In the genomic region with DNA sequence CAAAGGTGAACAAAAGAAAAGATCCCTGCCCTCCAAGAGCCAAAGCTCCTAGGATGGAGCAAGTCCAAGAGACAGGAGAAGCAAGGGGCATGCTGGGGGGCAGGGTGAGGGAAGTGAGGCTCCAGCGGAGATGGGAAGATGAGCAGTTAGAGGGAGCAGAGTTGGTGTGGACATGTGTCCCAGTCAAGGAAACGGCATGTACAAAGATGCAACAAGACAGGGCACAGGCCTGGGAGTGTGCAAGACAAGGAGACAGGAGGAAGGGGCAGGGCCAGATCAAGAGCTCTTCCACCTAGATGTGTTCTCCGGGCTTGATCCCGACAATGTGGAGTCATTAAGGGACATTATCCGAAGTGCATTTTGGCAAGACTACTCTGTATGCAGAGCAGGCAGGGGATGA, we compare ENCODE assay signal across 21 cellular contexts.
DNase-seq lines count a peak whose midpoint lies in the region; ATAC-seq, FAIRE-seq and TF ChIP-seq lines count a peak whose summit lies in the region.
"Had no signal": no experiment of that assay in that cellular context is flagged by ENCODE, and none has a peak within 500 bp of the region (broad histone marks: within the 10 kb centered on the region; RNA-seq: fewer than 3 reads in every experiment).

No MANE protein-coding gene starts in this region.

- intact Hi-C loops in CD4-positive, alpha-beta T cell (cut with DNase I, micrococcal nuclease): no loop called here

- no peak overlapping the region for H2BK12ac ChIP-seq in H9 (ENCODE audit: insufficient read length, low read depth, low read length)
- H2BK12ac ChIP-seq in H1 (ENCODE audit: low read depth, low read length): 0 out of 2 replicates have a peak overlapping the region, but pooled peaks have one; percentile 41

- no peak overlapping the region for H2AFZ ChIP-seq in H9 (ENCODE audit: low read length)
- H2AFZ ChIP-seq in H1 (ENCODE audit: low read length): no peak overlapping the region
- H2AFZ ChIP-seq: PC-9 had no signal

- no peaks in the 10 kb centered on the region for H3K27me3 ChIP-seq in CD4-positive, alpha-beta T cell (ENCODE audit: control insufficient read depth, insufficient read depth, low read length)
- H3K27me3 ChIP-seq in H9 (ENCODE audit: insufficient read depth, low read length) (no peaks in the 10 kb centered on the region), H1 (replicated peaks in 1 of 4; ENCODE audit: control insufficient read depth in 3 of 4, extremely low read depth in 1 of 4, insufficient read depth in 3 of 4, low read length in 3 of 4) (no peaks in the 10 kb centered on the region)
- H3K27me3 ChIP-seq: neutrophil, SJSA1 had no signal

- H3K23ac ChIP-seq in H9 (ENCODE audit: insufficient read length, low read depth, low read length) (no peak overlapping the region), H1 (ENCODE audit: insufficient read length) (no peak overlapping the region)

- no peak for TF ChIP-seq CTCF in CD4-positive, alpha-beta T cell (IDR thresholded peaks at IDR 0.05)
- TF ChIP-seq CTCF in H9 (conservative IDR thresholded peaks at IDR 0.05): no peak
- no peak for TF ChIP-seq CTCF in H1 (IDR thresholded peaks at IDR 0.05; ENCODE audit: control extremely low read depth in 1 of 3, insufficient read depth in 1 of 3, low read depth in 1 of 3, low read length in 3 of 3)
- no peak for TF ChIP-seq CTCF in progenitor cell of endocrine pancreas (IDR thresholded peaks at IDR 0.05; ENCODE audit: unreplicated experiment)

- H3K27ac ChIP-seq in CD4-positive, alpha-beta T cell (ENCODE audit: low read depth, low read length): no peak overlapping the region
- H3K27ac ChIP-seq in H9 (ENCODE audit: insufficient read length, low read depth, low read length) (no peak overlapping the region), H1 (ENCODE audit: low read depth, low read length) (no peak overlapping the region; the same call in 1 of the 2 replicates)
- H3K27ac ChIP-seq: neutrophil, PC-9, SJSA1 had no signal

- H3K18ac ChIP-seq in H9 (ENCODE audit: insufficient read length, low read depth, low read length) (no peak overlapping the region), H1 (ENCODE audit: extremely low read depth, low read length) (no peak overlapping the region)

- WGBS in H9 (ENCODE audit: extremely low coverage, insufficient read length, low lambda C conversion rate): no CpG with 5 or more reads among the region's 5 CpGs
- 90% methylated on average over 5 of the region's 5 CpGs; no CpG with 5 or more reads in 1 of the 2 experiments for WGBS in H1 (ENCODE audit: extremely low coverage in 1 of 2, insufficient coverage in 1 of 2, insufficient read length in 1 of 2, insufficient replicate concordance in 2 of 2, low coverage in 1 of 2, low lambda C conversion rate in 2 of 2, missing lambda C conversion rate in 1 of 2), 2 experiments

- no peaks in the 10 kb centered on the region for H3K23me2 ChIP-seq in H9 (ENCODE audit: insufficient read length, low read depth, low read length, poor library complexity, severe bottlenecking)
- no peaks in the 10 kb centered on the region for H3K23me2 ChIP-seq in H1 (ENCODE audit: low read depth, low read length)

- peaks cover 2% of the 10 kb centered on the region; the same call in 1 of the 2 replicates for H3K79me2 ChIP-seq in H9 (ENCODE audit: insufficient read depth, low read length)
- H3K79me2 ChIP-seq in H1 (ENCODE audit: control insufficient read depth in 1 of 2, insufficient read depth in 2 of 2, low read length in 2 of 2): peaks cover 0 to 86% of the 10 kb centered on the region in 2 experiments; a peak in 3 of 4 replicates

- H3K14ac ChIP-seq in H9 (ENCODE audit: insufficient read depth, low read length) (no peak overlapping the region; the same call in 1 of the 2 replicates), H1 (ENCODE audit: insufficient read length) (no peak overlapping the region)

- TF ChIP-seq RAD21 in H1 (IDR thresholded peaks at IDR 0.05 in 1 of 2, conservative IDR thresholded peaks at IDR 0.05 in 1 of 2; ENCODE audit: low read depth in 2 of 2, low read length in 2 of 2): no peak

- no peaks in the 10 kb centered on the region for H3K9me3 ChIP-seq in CD4-positive, alpha-beta T cell (ENCODE audit: control insufficient read depth, low read length)
- H3K9me3 ChIP-seq in H9 (ENCODE audit: control insufficient read depth, low read depth, low read length) (no peaks in the 10 kb centered on the region), H1 (ENCODE audit: insufficient read depth in 2 of 2, low read depth in 1 of 2, low read length in 1 of 2) (no peaks in the 10 kb centered on the region)
- H3K9me3 ChIP-seq: neutrophil, SJSA1 had no signal

- H3K4ac ChIP-seq in H9 (ENCODE audit: low read depth, low read length): no peak overlapping the region
- H3K4ac ChIP-seq in H1 (replicated peaks; ENCODE audit: insufficient read length, low read depth, low read length): no peak overlapping the region

- no peak overlapping the region for H2BK5ac ChIP-seq in H9 (ENCODE audit: insufficient read length, low read length)
- no peak overlapping the region; the same call in 1 of the 2 replicates for H2BK5ac ChIP-seq in H1 (ENCODE audit: low read depth, low read length)

- peak overlapping the region; percentile 57 for H3K27ac Mint-ChIP-seq in CD4-positive, alpha-beta T cell
- peak overlapping the region; percentile 28 to 83 (median 71); a peak in 3 of 7 replicates for H3K27ac Mint-ChIP-seq in H9
- peak overlapping the region; percentile 34 for H3K27ac Mint-ChIP-seq in progenitor cell of endocrine pancreas
- H3K27ac Mint-ChIP-seq: activated CD4-positive, alpha-beta T cell treated with anti-CD3 and anti-CD28 coated beads for 36 hours had no signal

- H3K27me3 Mint-ChIP-seq in CD4-positive, alpha-beta T cell: no peaks in the 10 kb centered on the region
- H3K27me3 Mint-ChIP-seq in H9 (ENCODE audit: low read depth): no peaks in the 10 kb centered on the region
- no peaks in the 10 kb centered on the region for H3K27me3 Mint-ChIP-seq in progenitor cell of endocrine pancreas
- H3K27me3 Mint-ChIP-seq: activated CD4-positive, alpha-beta T cell treated with anti-CD3 and anti-CD28 coated beads for 36 hours; memory B cell had no signal

- no peak overlapping the region for H3K4me2 ChIP-seq in H9 (ENCODE audit: insufficient read depth, insufficient read length, low read length)
- no peak overlapping the region for H3K4me2 ChIP-seq in H1 (ENCODE audit: insufficient read depth in 1 of 2, low read depth in 2 of 2, low read length in 2 of 2)
- H3K4me2 ChIP-seq: PC-9 had no signal

- no peaks in the 10 kb centered on the region for H3K9me3 Mint-ChIP-seq in CD4-positive, alpha-beta T cell
- H3K9me3 Mint-ChIP-seq in H9 (no peaks in the 10 kb centered on the region), progenitor cell of endocrine pancreas (ENCODE audit: low read depth) (no peaks in the 10 kb centered on the region)
- H3K9me3 Mint-ChIP-seq: memory B cell had no signal

- no peak for DNase-seq in CD4-positive, alpha-beta T cell
- DNase-seq in H9 (no peak), H1 (ENCODE audit: low read depth in 1 of 2, low spot score in 2 of 2) (no peak), progenitor cell of endocrine pancreas (ENCODE audit: low spot score, unreplicated experiment) (no peak), SKM-1 (lab: John Stamatoyannopoulos, UW; ENCODE audit: unreplicated experiment) (no peak), NCI-H524 treated with DMSO at 0.1 percent for 48 hours (lab: John Stamatoyannopoulos, UW) (no peak), GM12892 (ENCODE audit: insufficient read length) (no peak), NCI-H1436 (lab: John Stamatoyannopoulos, UW) (no peak)
- DNase-seq: activated CD4-positive, alpha-beta T cell treated with anti-CD3 and anti-CD28 coated beads for 36 hours; amniotic stem cell; effector memory CD4-positive, alpha-beta T cell; GF-D8; MM.1S; NCI-H2029 treated with DMSO at 0.1 percent for 48 hours; NCI-H526 treated with DMSO at 0.1 percent for 48 hours; PC-9; T1000 had no signal

- H3K4me3 ChIP-seq in H1 (ENCODE audit: extremely low read depth in 1 of 4, insufficient read depth in 2 of 4, low read depth in 3 of 4, low read length in 4 of 4): no peak overlapping the region
- H3K4me3 ChIP-seq: PC-9, SJSA1 had no signal

- no peak overlapping the region for H4K91ac ChIP-seq in H9 (ENCODE audit: insufficient read length, low read depth, low read length)
- no peak overlapping the region for H4K91ac ChIP-seq in H1 (replicated peaks; ENCODE audit: insufficient read length, low read length)

- H3K56ac ChIP-seq in H9 (ENCODE audit: insufficient read length, low read depth, low read length) (no peak overlapping the region), H1 (replicated peaks; ENCODE audit: insufficient read length, low read depth, low read length) (no peak overlapping the region)

- H4K8ac ChIP-seq in H9 (replicated peaks; ENCODE audit: insufficient read length, low read depth, low read length) (no peak overlapping the region), H1 (ENCODE audit: extremely low read depth, insufficient read depth, low read length) (no peak overlapping the region)

- H3T11ph ChIP-seq in H9 (ENCODE audit: low read length): no peak overlapping the region

- no peak overlapping the region for H2BK15ac ChIP-seq in H9 (ENCODE audit: low read depth, low read length)
- H2BK15ac ChIP-seq in H1 (ENCODE audit: low read length): no peak overlapping the region

- no peak overlapping the region for H2BK20ac ChIP-seq in H9 (ENCODE audit: low read depth, low read length, poor library complexity, severe bottlenecking)
- H2BK20ac ChIP-seq in H1 (ENCODE audit: low read length): no peak overlapping the region

- H3K36me3 ChIP-seq in H1 (ENCODE audit: control insufficient read depth in 2 of 4, insufficient read depth in 4 of 4, low read length in 3 of 4): no peaks in the 10 kb centered on the region

- H3K9ac ChIP-seq in H9 (ENCODE audit: extremely low read depth, insufficient read length, low read length): no peak overlapping the region
- no peak overlapping the region for H3K9ac ChIP-seq in H1 (replicated peaks in 1 of 4; ENCODE audit: extremely low read depth in 1 of 4, low read depth in 3 of 4, low read length in 3 of 4)

- H2BK120ac ChIP-seq in H9 (ENCODE audit: low read depth, low read length, poor library complexity, severe bottlenecking) (no peak overlapping the region), H1 (replicated peaks; ENCODE audit: low read depth, low read length) (no peak overlapping the region)

- H3K79me1 ChIP-seq in H9 (ENCODE audit: insufficient read depth, low read depth, low read length, poor library complexity, severe bottlenecking) (peaks cover 10% of the 10 kb centered on the region), H1 (ENCODE audit: low read depth, low read length) (peaks cover 30% of the 10 kb centered on the region)

- H2AK5ac ChIP-seq in H9 (ENCODE audit: insufficient read length, low read length): no peak overlapping the region
- H2AK5ac ChIP-seq in H1 (ENCODE audit: low read depth, low read length): no peak overlapping the region

- H3K4me3 Mint-ChIP-seq in CD4-positive, alpha-beta T cell: no peak overlapping the region
- H3K4me3 Mint-ChIP-seq in H9: peak overlapping the region in 1 of 2 experiments; percentile 3; a peak in 1 of 5 replicates
- H3K4me3 Mint-ChIP-seq in progenitor cell of endocrine pancreas (ENCODE audit: low read depth): no peak overlapping the region
- H3K4me3 Mint-ChIP-seq: activated CD4-positive, alpha-beta T cell treated with anti-CD3 and anti-CD28 coated beads for 36 hours; memory B cell had no signal

- peaks cover 91% of the 10 kb centered on the region for H3K4me1 Mint-ChIP-seq in CD4-positive, alpha-beta T cell (ENCODE audit: low read depth)
- H3K4me1 Mint-ChIP-seq in H9: peaks cover 76 to 85% of the 10 kb centered on the region in 2 experiments
- peaks cover 29% of the 10 kb centered on the region for H3K4me1 Mint-ChIP-seq in progenitor cell of endocrine pancreas (ENCODE audit: low read depth)

- H4K5ac ChIP-seq in H9 (ENCODE audit: insufficient read length, low read depth, low read length) (no peak overlapping the region), H1 (ENCODE audit: insufficient read length, low read depth, low read length) (no peak overlapping the region)

- H3K4me1 ChIP-seq in H9 (ENCODE audit: insufficient read depth, low read length) (peaks cover 9% of the 10 kb centered on the region), H1 (replicated peaks in 1 of 4; ENCODE audit: control insufficient read depth in 3 of 4, insufficient read depth in 4 of 4, low read length in 3 of 4) (peaks cover 24 to 38% (median 29%) of the 10 kb centered on the region in 4 experiments)

- ATAC-seq in CD4-positive, alpha-beta T cell (ENCODE audit: poor library complexity): no peak
- ATAC-seq: activated CD4-positive, alpha-beta T cell treated with anti-CD3 and anti-CD28 coated beads for 36 hours; right cardiac atrium had no signal

- POLR2A ChIA-PET in CD4-positive, alpha-beta T cell (lab: Charles Lee): interaction anchor here (1.2 kb wide), 1 partner anchor 83 kb away, joined by 3 read pairs; no protein-coding TSS in a partner anchor
- POLR2A ChIA-PET in H1 (lab: Charles Lee; ENCODE audit: partially characterized antibody): interaction anchor here (1.8 kb wide), 1 partner anchor 9 kb away, joined by 7 read pairs; no protein-coding TSS in a partner anchor

- TF ChIP-seq POLR2A in H1 (IDR thresholded peaks at IDR 0.05; ENCODE audit: control extremely low read depth in 1 of 2, low read depth in 2 of 2, low read length in 2 of 2): no peak
- TF ChIP-seq POLR2A in GM12892 (IDR thresholded peaks at IDR 0.05; ENCODE audit: low read depth, low read length): no peak

- FAIRE-seq in H1 (lab: Jason Lieb, UNC): no peak
- no peak for FAIRE-seq in GM12892 (lab: Jason Lieb, UNC)

- no peak for TF ChIP-seq EP300 in H1 (IDR thresholded peaks at IDR 0.05; ENCODE audit: borderline replicate concordance in 1 of 2, low read depth in 2 of 2, low read length in 2 of 2)

- CTCF ChIA-PET in CD4-positive, alpha-beta T cell (lab: Charles Lee): interaction anchor here (1.5 kb wide), 1 partner anchor 12 kb away, joined by 3 read pairs; no protein-coding TSS in a partner anchor
- CTCF ChIA-PET in H1 (lab: Charles Lee; ENCODE audit: partially characterized antibody): interaction anchor here (0.6 to 9.9 kb wide), 15 partner anchors 7 to 1883 kb away, joined by 3 to 97 read pairs (median 4); no protein-coding TSS in a partner anchor

- H4K20me1 ChIP-seq in H9 (ENCODE audit: control insufficient read depth, insufficient read depth, insufficient read length) (peaks cover 3% of the 10 kb centered on the region), H1 (replicated peaks in 1 of 2; ENCODE audit: control insufficient read depth in 1 of 2, insufficient read depth in 2 of 2, low read length in 2 of 2) (peaks cover 27 to 31% of the 10 kb centered on the region in 2 experiments)

- peaks cover 82% of the 10 kb centered on the region for H3K36me3 Mint-ChIP-seq in CD4-positive, alpha-beta T cell (ENCODE audit: low read depth)
- H3K36me3 Mint-ChIP-seq in H9 (ENCODE audit: insufficient read depth in 1 of 3, low read depth in 3 of 3) (peaks cover 10 to 26% (median 18%) of the 10 kb centered on the region in 3 experiments), progenitor cell of endocrine pancreas (ENCODE audit: insufficient read depth) (peaks cover 4% of the 10 kb centered on the region)
